In the genomic region with DNA sequence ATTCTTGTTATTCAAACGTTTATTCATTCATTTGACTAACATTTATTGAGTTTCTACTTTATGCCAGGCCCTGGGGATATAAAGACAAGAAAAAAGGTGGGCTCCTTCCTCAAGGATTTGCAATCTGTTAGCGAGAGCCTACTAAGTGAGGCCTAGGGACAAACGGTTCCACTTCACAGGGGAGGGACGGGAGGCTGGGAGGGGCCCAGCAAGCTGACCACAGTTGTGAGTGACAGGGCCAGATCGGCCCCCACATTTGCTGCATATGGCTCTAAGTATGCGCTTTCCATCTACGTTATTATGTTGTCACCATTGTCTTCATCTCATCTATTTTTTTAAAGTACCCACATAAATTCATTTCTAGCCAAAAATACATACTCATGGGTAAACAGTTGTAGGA, we compare ENCODE assay signal across 17 cellular contexts.
A peak's percentile ranks its signal among the peaks of the same experiment; 100 is the strongest.
DNase-seq lines count a peak whose midpoint lies in the region; ATAC-seq and TF ChIP-seq lines count a peak whose summit lies in the region.
"Had no signal": no experiment of that assay in that cellular context is flagged by ENCODE, and none has a peak within 500 bp of the region (broad histone marks: within the 10 kb centered on the region; RNA-seq: fewer than 3 reads in every experiment).

No MANE protein-coding gene starts in this region.

- H3K9ac ChIP-seq in HUES48 (ENCODE audit: low read depth, low read length) (no peak overlapping the region), SK-N-SH (no peak overlapping the region)
- H3K9ac ChIP-seq: BLaER1 had no signal

- intact Hi-C loops in PC-9 (cut with micrococcal nuclease; ENCODE audit: unreplicated experiment): no loop called here
- intact Hi-C loops in CD4-positive, alpha-beta memory T cell (cut with micrococcal nuclease): no loop called here

- H3K4me2 ChIP-seq in GM23338 (peak overlapping the region; percentile 80), PC-9 (no peak overlapping the region), SK-N-SH (no peak overlapping the region)
- H3K4me2 ChIP-seq: BLaER1 had no signal

- CTCF ChIA-PET in PC-9 (lab: Charles Lee) (no interaction called here), SK-N-SH (lab: Yijun Ruan, JAX) (interaction anchor here (0.7 to 4.5 kb wide), 10 partner anchors 9 to 285 kb away, joined by 3 to 109 read pairs (median 15); no protein-coding TSS in a partner anchor)
- CTCF ChIA-PET in CD4-positive, alpha-beta memory T cell (lab: Charles Lee; ENCODE audit: partially characterized antibody): no interaction called here

- H3K4me1 ChIP-seq in GM23338 (ENCODE audit: insufficient read depth) (peaks cover 58% of the 10 kb centered on the region), HUES48 (ENCODE audit: control insufficient read depth, insufficient read depth, low read length) (peaks cover 56% of the 10 kb centered on the region), PC-9 (replicated peaks; ENCODE audit: insufficient read depth) (no peaks in the 10 kb centered on the region), SK-N-SH (ENCODE audit: control insufficient read depth in 1 of 2, insufficient read depth in 2 of 2, low read depth in 1 of 2, low read length in 1 of 2) (peaks cover 0 to 89% of the 10 kb centered on the region in 2 experiments; a peak in 2 of 4 replicates)
- H3K4me1 ChIP-seq in CD4-positive, alpha-beta memory T cell (ENCODE audit: insufficient read depth, low read length): no peaks in the 10 kb centered on the region
- H3K4me1 ChIP-seq: BLaER1, Peyer's patch had no signal

- peaks cover 39% of the 10 kb centered on the region for H3K27me3 ChIP-seq in GM23338 (ENCODE audit: insufficient read depth)
- peaks cover 42% of the 10 kb centered on the region for H3K27me3 ChIP-seq in HUES48 (ENCODE audit: control insufficient read depth, insufficient read depth, low read length)
- H3K27me3 ChIP-seq in PC-9 (ENCODE audit: insufficient read depth, low read depth): peaks cover 98% of the 10 kb centered on the region
- H3K27me3 ChIP-seq in SK-N-SH (ENCODE audit: insufficient read depth): peaks cover 21% of the 10 kb centered on the region; the same call in 1 of the 2 replicates
- H3K27me3 ChIP-seq in CD4-positive, alpha-beta memory T cell (ENCODE audit: insufficient read depth, low read length): peaks cover 9% of the 10 kb centered on the region

- H3K4me3 Mint-ChIP-seq in GM23338 (peak overlapping the region; percentile 62; the same call in 2 of the 3 replicates), brain (peak overlapping the region in 2 of 5 experiments; percentile 1 to 71)
- no peak overlapping the region for H3K4me3 Mint-ChIP-seq in CD4-positive, alpha-beta memory T cell
- H3K4me3 Mint-ChIP-seq: CD4-positive, CD25-positive, alpha-beta regulatory T cell; IgD-negative memory B cell had no signal

- ATAC-seq in GM23338: no peak
- ATAC-seq: SK-N-SH treated with all-trans-retinoic acid at 6 μM for 48 hours had no signal

- H3K9me3 ChIP-seq in HUES48 (ENCODE audit: control insufficient read depth, insufficient read depth, low read length) (no peaks in the 10 kb centered on the region), PC-9 (ENCODE audit: insufficient read depth, low read depth) (no peaks in the 10 kb centered on the region), SK-N-SH (no peaks in the 10 kb centered on the region)
- H3K9me3 ChIP-seq in CD4-positive, alpha-beta memory T cell (ENCODE audit: control insufficient read depth in 1 of 2, low read length in 2 of 2): no peaks in the 10 kb centered on the region
- H3K9me3 ChIP-seq: BLaER1, Peyer's patch had no signal

- no peak overlapping the region for H3K27ac ChIP-seq in GM23338 (ENCODE audit: low read depth)
- peak overlapping the region; percentile 18 for H3K27ac ChIP-seq in HUES48 (ENCODE audit: low read depth, low read length)
- H3K27ac ChIP-seq in PC-9: no peak overlapping the region
- peak overlapping the region in 1 of 2 experiments; percentile 97; a peak in 2 of 4 replicates for H3K27ac ChIP-seq in SK-N-SH (ENCODE audit: low read depth in 2 of 2, low read length in 1 of 2)
- no peak overlapping the region for H3K27ac ChIP-seq in CD4-positive, alpha-beta memory T cell (ENCODE audit: low read depth, low read length)
- H3K27ac ChIP-seq: BLaER1, Peyer's patch had no signal

- H3K4me1 Mint-ChIP-seq in GM23338 (peaks cover 51% of the 10 kb centered on the region), brain (peaks cover 91% of the 10 kb centered on the region)
- H3K4me1 Mint-ChIP-seq in CD4-positive, alpha-beta memory T cell: peaks cover 0 to 2% (median under 1%) of the 10 kb centered on the region in 4 donors
- H3K4me1 Mint-ChIP-seq: CD4-positive, CD25-positive, alpha-beta regulatory T cell; IgD-negative memory B cell had no signal

- no peak for TF ChIP-seq CTCF in GM23338 (conservative IDR thresholded peaks at IDR 0.05; ENCODE audit: low read depth in 2 of 2)
- TF ChIP-seq CTCF in brain (conservative IDR thresholded peaks at IDR 0.05): no peak
- no peak for TF ChIP-seq CTCF in PC-9 (conservative IDR thresholded peaks at IDR 0.05)
- TF ChIP-seq CTCF in SK-N-SH (IDR thresholded peaks at IDR 0.05): no peak

- H3K79me2 ChIP-seq in GM23338 (replicated peaks; ENCODE audit: insufficient read depth): no peaks in the 10 kb centered on the region
- no peaks in the 10 kb centered on the region for H3K79me2 ChIP-seq in PC-9 (ENCODE audit: low read depth)
- H3K79me2 ChIP-seq in SK-N-SH (ENCODE audit: insufficient read depth): no peaks in the 10 kb centered on the region

- no peaks in the 10 kb centered on the region for H3K36me3 ChIP-seq in GM23338 (ENCODE audit: insufficient read depth)
- H3K36me3 ChIP-seq in HUES48 (ENCODE audit: control insufficient read depth, insufficient read depth, low read length): no peaks in the 10 kb centered on the region
- no peaks in the 10 kb centered on the region for H3K36me3 ChIP-seq in PC-9 (ENCODE audit: low read depth)
- no peaks in the 10 kb centered on the region for H3K36me3 ChIP-seq in SK-N-SH (replicated peaks in 1 of 2; ENCODE audit: control insufficient read depth in 1 of 2, insufficient read depth in 2 of 2, low read length in 1 of 2)
- H3K36me3 ChIP-seq in CD4-positive, alpha-beta memory T cell (ENCODE audit: insufficient read depth, low read length): no peaks in the 10 kb centered on the region
- H3K36me3 ChIP-seq: BLaER1, Peyer's patch had no signal

- H3K9me3 Mint-ChIP-seq in GM23338: no peaks in the 10 kb centered on the region
- H3K9me3 Mint-ChIP-seq in brain: peaks cover 0 to 6% (median 0%) of the 10 kb centered on the region in 5 experiments
- H3K9me3 Mint-ChIP-seq in CD4-positive, alpha-beta memory T cell: no peaks in the 10 kb centered on the region
- H3K9me3 Mint-ChIP-seq: CD4-positive, CD25-positive, alpha-beta regulatory T cell had no signal

- H3K36me3 Mint-ChIP-seq in GM23338 (ENCODE audit: low read depth): no peaks in the 10 kb centered on the region
- H3K36me3 Mint-ChIP-seq in brain: no peaks in the 10 kb centered on the region
- no peaks in the 10 kb centered on the region for H3K36me3 Mint-ChIP-seq in CD4-positive, alpha-beta memory T cell
- H3K36me3 Mint-ChIP-seq: IgD-negative memory B cell had no signal

- peak overlapping the region; percentile 51 for H3K4me3 ChIP-seq in GM23338
- H3K4me3 ChIP-seq in HUES48 (ENCODE audit: low read depth, low read length): peak overlapping the region; percentile 58; the same call in 1 of the 2 replicates
- no peak overlapping the region for H3K4me3 ChIP-seq in PC-9
- no peak overlapping the region for H3K4me3 ChIP-seq in SK-N-SH (ENCODE audit: low read depth in 2 of 2, low read length in 1 of 2)
- no peak overlapping the region for H3K4me3 ChIP-seq in CD4-positive, alpha-beta memory T cell (ENCODE audit: low read length in 2 of 2)
- H3K4me3 ChIP-seq: BLaER1, Peyer's patch had no signal

- BruUV-seq in PC-9 (replicated peaks; lab: Mats Ljungman, UMichigan): no TSS peak

- TF ChIP-seq RAD21 in SK-N-SH (IDR thresholded peaks at IDR 0.05; ENCODE audit: low read length): no peak

- WGBS in SK-N-SH (ENCODE audit: low lambda C conversion rate): 61% methylated on average over 7 of the region's 7 CpGs

- H3F3A ChIP-seq in GM23338 (replicated peaks; ENCODE audit: low read depth): peaks cover 11% of the 10 kb centered on the region
- H3F3A ChIP-seq in PC-9 (ENCODE audit: insufficient read depth, low read depth): no peaks in the 10 kb centered on the region
- H3F3A ChIP-seq in SK-N-SH (replicated peaks; ENCODE audit: insufficient read depth): no peaks in the 10 kb centered on the region

- TF ChIP-seq EP300 in SK-N-SH (IDR thresholded peaks at IDR 0.05; ENCODE audit: borderline replicate concordance in 1 of 2, low read depth in 1 of 2, low read length in 1 of 2): no peak

- DNase-seq in GM23338 (ENCODE audit: low spot score) (no peak), islet precursor cell (peak; percentile 22), PC-9 (no peak), SK-N-SH (no peak)
- DNase-seq in CD4-positive, alpha-beta memory T cell: no peak
- DNase-seq: CD4-positive, CD25-positive, alpha-beta regulatory T cell; GOT3; NCI-H1048; NCI-H1694; NCI-H2029 treated with DMSO at 0.1 percent for 48 hours; NCI-H510A treated with DMSO at 0.1 percent for 48 hours had no signal

- H3K27ac Mint-ChIP-seq in GM23338 (no peak overlapping the region), brain (peak overlapping the region; percentile 67 to 97 (median 88))
- H3K27ac Mint-ChIP-seq in CD4-positive, alpha-beta memory T cell: no peak overlapping the region
- H3K27ac Mint-ChIP-seq: IgD-negative memory B cell had no signal

- POLR2A ChIA-PET in PC-9 (lab: Charles Lee; ENCODE audit: unreplicated experiment) (no interaction called here), SK-N-SH (lab: Yijun Ruan, JAX) (interaction anchor here (1.0 to 9.4 kb wide), 13 partner anchors 28 to 294 kb away, joined by 3 to 237 read pairs (median 8); no protein-coding TSS in a partner anchor)
- POLR2A ChIA-PET in CD4-positive, alpha-beta memory T cell (lab: Charles Lee; ENCODE audit: partially characterized antibody): no interaction called here

- H2AFZ ChIP-seq in GM23338: no peak overlapping the region
- no peak overlapping the region for H2AFZ ChIP-seq in PC-9
- no peak overlapping the region for H2AFZ ChIP-seq in SK-N-SH (ENCODE audit: low read depth)

- no peaks in the 10 kb centered on the region for H4K20me1 ChIP-seq in GM23338 (replicated peaks; ENCODE audit: insufficient read depth)
- no peaks in the 10 kb centered on the region for H4K20me1 ChIP-seq in PC-9 (ENCODE audit: insufficient read depth)
- no peaks in the 10 kb centered on the region for H4K20me1 ChIP-seq in SK-N-SH (ENCODE audit: insufficient read depth)
- H4K20me1 ChIP-seq: BLaER1 had no signal

- H3K9me2 ChIP-seq in GM23338 (ENCODE audit: insufficient read depth): 0 out of 2 replicates have a peak, but pooled peaks cover 7% of the 10 kb centered on the region
- no peaks in the 10 kb centered on the region for H3K9me2 ChIP-seq in PC-9 (ENCODE audit: insufficient read depth)
- H3K9me2 ChIP-seq in SK-N-SH: no peaks in the 10 kb centered on the region

- H3K27me3 Mint-ChIP-seq in GM23338 (ENCODE audit: insufficient read depth, low read depth, poor library complexity): peaks cover 22% of the 10 kb centered on the region
- H3K27me3 Mint-ChIP-seq in brain: no peaks in the 10 kb centered on the region
- peaks cover 26 to 46% of the 10 kb centered on the region in 2 donors for H3K27me3 Mint-ChIP-seq in CD4-positive, alpha-beta memory T cell

Comparison
In these comparisons a context has a peak if more than half of its experiments do, and no peak if none do; other contexts are left out.
1. H3K4me3 ChIP-seq: peak in GM23338 (single experiment) and HUES48 (single experiment); none in PC-9 (single experiment), SK-N-SH (0 of 2) and CD4-positive, alpha-beta memory T cell (0 of 2).
2. H3K27ac Mint-ChIP-seq: peak in brain (5 of 5); none in GM23338 (single experiment) and CD4-positive, alpha-beta memory T cell (0 of 7).